Comparison of ENCODE assay signal across 1 cellular context in genomic region chr19:43638991-43639494, GRCh38.
TF ChIP-seq lines count a peak whose summit lies in the region.

No MANE protein-coding gene starts in this region.

TF ChIP-seq in endothelial cell of umbilical vein, 7 proteins besides CTCF, POLR2A, EP300 and RAD21:
- TF ChIP-seq EZH2 (IDR thresholded peaks at IDR 0.05; ENCODE audit: borderline replicate concordance, low read depth, low read length, severe bottlenecking) (peak; percentile 85), MAX (IDR thresholded peaks at IDR 0.05; ENCODE audit: insufficient read depth, insufficient read length) (no peak), JUN (IDR thresholded peaks at IDR 0.05; ENCODE audit: borderline replicate concordance, insufficient read depth, insufficient read length, low read depth) (no peak), FOS (IDR thresholded peaks at IDR 0.05; ENCODE audit: borderline replicate concordance, insufficient read depth, low read length) (no peak)
